8 cellular contexts compared by ENCODE assay signal in the genomic region with DNA sequence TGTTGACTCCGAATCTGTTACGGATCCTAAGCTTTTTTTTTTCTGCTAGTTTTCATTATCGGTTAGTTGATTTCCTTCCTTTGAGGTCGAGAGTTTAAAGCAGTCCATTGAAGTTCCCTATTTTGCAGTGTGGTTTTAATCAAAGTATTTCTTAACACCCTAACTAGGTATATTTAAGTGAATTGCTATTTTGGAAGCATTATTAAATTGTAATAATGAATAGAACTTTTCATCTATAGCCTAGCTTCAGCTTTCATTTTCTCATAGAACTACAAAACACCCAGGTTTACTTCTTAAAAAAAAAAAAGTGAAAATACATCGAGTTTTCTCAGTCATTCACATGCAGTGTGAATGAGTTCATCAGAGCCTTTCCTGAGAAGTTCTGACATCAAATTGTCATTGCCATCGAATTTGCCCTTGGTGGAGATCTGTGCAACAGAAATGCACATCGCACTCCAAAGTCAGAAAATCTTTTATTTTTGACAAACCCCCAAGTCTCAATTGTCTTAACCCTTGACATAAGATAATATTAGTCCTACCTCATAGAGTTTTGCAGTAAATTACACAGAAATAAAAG. TPM values are rescaled to one million over a fixed set of nuclear protein-coding genes. Genes with fewer than 3 reads are reported as not detected.
DNase-seq lines count a peak whose midpoint lies in the region; ATAC-seq and TF ChIP-seq lines count a peak whose summit lies in the region.

No MANE protein-coding gene starts in this region.

- WGBS in H9 (ENCODE audit: extremely low coverage, insufficient read length, low lambda C conversion rate), result no CpG with 5 or more reads among the region's 7 CpGs

- peak overlapping the region; percentile 76 to 86 for H3K4me3 ChIP-seq in foreskin fibroblast (ENCODE audit: low read depth in 1 of 2, low read length in 2 of 2)

- H2BK12ac ChIP-seq in H9 (ENCODE audit: insufficient read length, low read depth, low read length), result no peak overlapping the region

- H4K20me1 ChIP-seq in H9 (ENCODE audit: control insufficient read depth, insufficient read depth, insufficient read length), result no peaks in the 10 kb centered on the region

- H3K36me3 Mint-ChIP-seq in H9 (ENCODE audit: insufficient read depth in 1 of 3, low read depth in 3 of 3), result peaks cover 2 to 10% (median 5%) of the 10 kb centered on the region in 3 experiments; a peak in 6 of 7 replicates
- no peaks in the 10 kb centered on the region for H3K36me3 Mint-ChIP-seq in T-helper 17 cell (ENCODE audit: low read depth)
- H3K36me3 Mint-ChIP-seq in stimulated activated effector memory CD8-positive, alpha-beta T cell treated with anti-CD3 and anti-CD28 coated beads, Interleukin-12 subunit alpha, Interleukin-12 subunit beta, amount 100 ng/mL, for 72 hours, result peaks cover 6% of the 10 kb centered on the region

- H3K27me3 Mint-ChIP-seq in H9 (ENCODE audit: low read depth), result peaks cover 25% of the 10 kb centered on the region
- no peaks in the 10 kb centered on the region for H3K27me3 Mint-ChIP-seq in T-helper 17 cell

- peaks cover 16 to 17% of the 10 kb centered on the region in 2 experiments for H3K9me3 Mint-ChIP-seq in H9
- no peaks in the 10 kb centered on the region for H3K9me3 Mint-ChIP-seq in stimulated activated effector memory CD8-positive, alpha-beta T cell treated with anti-CD3 and anti-CD28 coated beads, Interleukin-12 subunit alpha, Interleukin-12 subunit beta, amount 100 ng/mL, for 72 hours

- H3K18ac ChIP-seq in H9 (ENCODE audit: insufficient read length, low read depth, low read length), result peak overlapping the region; percentile 92

- no peak overlapping the region for H2AK5ac ChIP-seq in H9 (ENCODE audit: insufficient read length, low read length)

- no peak overlapping the region for H2BK20ac ChIP-seq in H9 (ENCODE audit: low read depth, low read length, poor library complexity, severe bottlenecking)

- H3K4me1 Mint-ChIP-seq in H9 (peaks cover 38 to 42% of the 10 kb centered on the region in 2 experiments), T-helper 17 cell (peaks cover 22% of the 10 kb centered on the region)
- H3K4me1 Mint-ChIP-seq in stimulated activated effector memory CD8-positive, alpha-beta T cell treated with anti-CD3 and anti-CD28 coated beads, Interleukin-12 subunit alpha, Interleukin-12 subunit beta, amount 100 ng/mL, for 72 hours, result peaks cover 27% of the 10 kb centered on the region

- peak overlapping the region; percentile 92; the same call in 1 of the 2 replicates for H3K14ac ChIP-seq in H9 (ENCODE audit: insufficient read depth, low read length)

- H3K4me3 Mint-ChIP-seq in H9 (peak overlapping the region; percentile 89 to 90), T-helper 17 cell (peak overlapping the region; percentile 98)
- H3K4me3 Mint-ChIP-seq in stimulated activated effector memory CD8-positive, alpha-beta T cell treated with anti-CD3 and anti-CD28 coated beads, Interleukin-12 subunit alpha, Interleukin-12 subunit beta, amount 100 ng/mL, for 72 hours, result peak overlapping the region; percentile 85

- H3K27ac Mint-ChIP-seq in H9 (peak overlapping the region; percentile 7 to 95 (median 89); a peak in 3 of 7 replicates), T-helper 17 cell (peak overlapping the region; percentile 86)
- H3K27ac Mint-ChIP-seq in stimulated activated effector memory CD8-positive, alpha-beta T cell treated with anti-CD3 and anti-CD28 coated beads, Interleukin-12 subunit alpha, Interleukin-12 subunit beta, amount 100 ng/mL, for 72 hours, result peak overlapping the region; percentile 85

- H2AFZ ChIP-seq in H9 (ENCODE audit: low read length), result no peak overlapping the region

- H3K79me1 ChIP-seq in H9 (ENCODE audit: insufficient read depth, low read depth, low read length, poor library complexity, severe bottlenecking), result peaks cover 2% of the 10 kb centered on the region

- peaks cover 26% of the 10 kb centered on the region; the same call in 1 of the 2 replicates for H3K79me2 ChIP-seq in H9 (ENCODE audit: insufficient read depth, low read length)

- no peak overlapping the region for H4K91ac ChIP-seq in H9 (ENCODE audit: insufficient read length, low read depth, low read length)

- H3K4me1 ChIP-seq in H9 (ENCODE audit: insufficient read depth, low read length), result peaks cover 11% of the 10 kb centered on the region; the same call in 1 of the 2 replicates

- no peaks in the 10 kb centered on the region for H3K9me3 ChIP-seq in H9 (ENCODE audit: control insufficient read depth, low read depth, low read length)
- no peaks in the 10 kb centered on the region for H3K9me3 ChIP-seq in T-helper 17 cell (ENCODE audit: control insufficient read depth, low read length, poor library complexity, severe bottlenecking)

- no peak overlapping the region for H3K23ac ChIP-seq in H9 (ENCODE audit: insufficient read length, low read depth, low read length)

- H2BK15ac ChIP-seq in H9 (ENCODE audit: low read depth, low read length), result no peak overlapping the region

- H4K8ac ChIP-seq in H9 (replicated peaks; ENCODE audit: insufficient read length, low read depth, low read length), result no peak overlapping the region

- H3K23me2 ChIP-seq in H9 (ENCODE audit: insufficient read length, low read depth, low read length, poor library complexity, severe bottlenecking), result peaks cover 16% of the 10 kb centered on the region

- H2BK120ac ChIP-seq in H9 (ENCODE audit: low read depth, low read length, poor library complexity, severe bottlenecking), result no peak overlapping the region

- no peak overlapping the region for H3K4ac ChIP-seq in H9 (ENCODE audit: low read depth, low read length)

- DNase-seq in AML-193 (lab: John Stamatoyannopoulos, UW) (peak; percentile 92 to 94), H9 (no peak), T-helper 17 cell (no peak), foreskin fibroblast (no peak), NCI-H774 (lab: John Stamatoyannopoulos, UW) (no peak), GM03348 (ENCODE audit: low spot score) (no peak)
- DNase-seq in stimulated activated effector memory CD8-positive, alpha-beta T cell treated with anti-CD3 and anti-CD28 coated beads, Interleukin-12 subunit alpha, Interleukin-12 subunit beta, amount 100 ng/mL, for 72 hours (ENCODE audit: low spot score in 2 of 2), result no peak
- DNase-seq in stimulated activated CD4-positive, alpha-beta T cell treated with anti-CD3 and anti-CD28 coated beads, Interleukin-4, amount 100 ng/mL, for 4 hours, result no peak

- no peak overlapping the region for H2BK5ac ChIP-seq in H9 (ENCODE audit: insufficient read length, low read length)

- peak overlapping the region; percentile 79 for H3K9ac ChIP-seq in H9 (ENCODE audit: extremely low read depth, insufficient read length, low read length)

- H4K5ac ChIP-seq in H9 (ENCODE audit: insufficient read length, low read depth, low read length), result no peak overlapping the region

- no peak for TF ChIP-seq CTCF in H9 (conservative IDR thresholded peaks at IDR 0.05)
- no peak for TF ChIP-seq CTCF in foreskin fibroblast (IDR thresholded peaks at IDR 0.05; ENCODE audit: low read depth, low read length)

- H3K56ac ChIP-seq in H9 (ENCODE audit: insufficient read length, low read depth, low read length), result no peak overlapping the region

- no peaks in the 10 kb centered on the region for H3K27me3 ChIP-seq in H9 (ENCODE audit: insufficient read depth, low read length)

- H3K4me2 ChIP-seq in H9 (ENCODE audit: insufficient read depth, insufficient read length, low read length), result peak overlapping the region; percentile 82

- peak overlapping the region; percentile 31 for H3K27ac ChIP-seq in H9 (ENCODE audit: insufficient read length, low read depth, low read length)

- no peak overlapping the region for H3T11ph ChIP-seq in H9 (ENCODE audit: low read length)

- ATAC-seq in T-helper 17 cell, result no peak
- no peak for ATAC-seq in stimulated activated effector memory CD8-positive, alpha-beta T cell treated with anti-CD3 and anti-CD28 coated beads, Interleukin-12 subunit alpha, Interleukin-12 subunit beta, amount 100 ng/mL, for 72 hours

RNA-seq across cellular contexts. Expression of gene LBR, which starts 1.1 kb away (rescaled TPM):
- 60.9 and 61.9 TPM in 2 replicates for total RNA-seq in H9 (2021)
- 100 to 1,000 TPM; 116 to 121 TPM for total RNA-seq in T-helper 17 cell

Comparison
In these comparisons a context has a peak if more than half of its experiments do, and no peak if none do; other contexts are left out.
1. DNase-seq: peak in AML-193 (2 of 2); none in H9 (single experiment), T-helper 17 cell (0 of 3), foreskin fibroblast (0 of 2), stimulated activated effector memory CD8-positive, alpha-beta T cell treated with anti-CD3 and anti-CD28 coated beads, Interleukin-12 subunit alpha, Interleukin-12 subunit beta, amount 100 ng/mL, for 72 hours (0 of 2), stimulated activated CD4-positive, alpha-beta T cell treated with anti-CD3 and anti-CD28 coated beads, Interleukin-4, amount 100 ng/mL, for 4 hours (0 of 2), NCI-H774 (single experiment) and GM03348 (single experiment).
2. Peak in every context shown above with its lines, with median percentiles within 50 percentile points of each other: H3K27ac Mint-ChIP-seq and H3K4me3 Mint-ChIP-seq.